ENCODE assay signal across 20 cellular contexts in the genomic region with DNA sequence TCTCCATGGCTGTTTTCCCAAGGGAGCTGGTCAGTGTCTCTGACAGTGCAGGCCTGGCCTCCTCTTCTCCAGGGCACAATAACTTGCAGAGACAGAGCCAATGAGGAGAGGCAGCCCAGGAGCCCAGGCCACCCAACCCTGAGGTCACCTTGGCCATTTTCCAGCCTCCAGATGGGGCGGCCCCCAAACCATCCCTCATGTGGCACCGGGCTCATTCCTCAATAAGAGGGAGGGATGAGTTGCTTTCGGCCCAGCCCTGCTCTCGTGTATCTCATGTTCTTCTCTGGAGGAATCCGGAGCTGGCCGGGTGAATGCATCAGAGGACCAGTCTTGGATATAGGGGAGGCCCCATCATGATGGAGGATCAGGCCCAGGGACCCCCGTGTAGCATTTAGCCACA.
A peak's percentile ranks its signal among the peaks of the same experiment; 100 is the strongest.
DNase-seq lines count a peak whose midpoint lies in the region; ATAC-seq and TF ChIP-seq lines count a peak whose summit lies in the region.
"Had no signal": no experiment of that assay in that cellular context is flagged by ENCODE, and none has a peak within 500 bp of the region (broad histone marks: within the 10 kb centered on the region; RNA-seq: fewer than 3 reads in every experiment).

No MANE protein-coding gene starts in this region.

- no peaks in the 10 kb centered on the region for H3K36me3 Mint-ChIP-seq in stimulated activated memory B cell treated with anti-CD40 and anti-IgM and Interleukin-4, amounts not matched to agents 10 μg/mL and 1 μg/mL and 100 μg/mL, for 72 hours
- H3K36me3 Mint-ChIP-seq in activated CD8-positive, alpha-beta T cell treated with anti-CD3 and anti-CD28 coated beads for 36 hours (ENCODE audit: low read depth): no peaks in the 10 kb centered on the region
- H3K36me3 Mint-ChIP-seq: activated naive CD8-positive, alpha-beta T cell treated with anti-CD3 and anti-CD28 coated beads, Interleukin-2, amount 10 ng/mL, durations not matched to agents 7 days and 5 days; CD8-positive, alpha-beta T cell had no signal

- peak overlapping the region; percentile 84 for H3K56ac ChIP-seq in mesendoderm (ENCODE audit: low read length)

- no peaks in the 10 kb centered on the region for H3K79me1 ChIP-seq in mesendoderm (ENCODE audit: low read length)

- peaks cover 54% of the 10 kb centered on the region for H3K4me1 ChIP-seq in HUES6 (ENCODE audit: control insufficient read depth, insufficient read depth, low read length)
- peaks cover 22% of the 10 kb centered on the region for H3K4me1 ChIP-seq in mesendoderm (ENCODE audit: control insufficient read depth, low read depth, low read length)
- H3K4me1 ChIP-seq in thoracic aorta (ENCODE audit: control insufficient read depth in 1 of 2, low read depth in 2 of 2): peaks cover 20 to 31% of the 10 kb centered on the region in 2 donors

- peak overlapping the region; percentile 28 for H3K4ac ChIP-seq in mesendoderm (ENCODE audit: low read depth, low read length)

- H2BK120ac ChIP-seq in mesendoderm (ENCODE audit: low read depth, low read length): no peak overlapping the region

- peaks cover 19% of the 10 kb centered on the region for H3K27me3 Mint-ChIP-seq in stimulated activated memory B cell treated with anti-CD40 and anti-IgM and Interleukin-4, amounts not matched to agents 10 μg/mL and 1 μg/mL and 100 μg/mL, for 72 hours
- no peaks in the 10 kb centered on the region for H3K27me3 Mint-ChIP-seq in activated CD8-positive, alpha-beta T cell treated with anti-CD3 and anti-CD28 coated beads for 36 hours

- no peak overlapping the region for H3K9ac ChIP-seq in HUES6 (ENCODE audit: low read length)
- H3K9ac ChIP-seq in mesendoderm (ENCODE audit: low read length): no peak overlapping the region

- peaks cover 20% of the 10 kb centered on the region for H3K4me1 Mint-ChIP-seq in stimulated activated memory B cell treated with anti-CD40 and anti-IgM and Interleukin-4, amounts not matched to agents 10 μg/mL and 1 μg/mL and 100 μg/mL, for 72 hours
- no peaks in the 10 kb centered on the region for H3K4me1 Mint-ChIP-seq in activated CD8-positive, alpha-beta T cell treated with anti-CD3 and anti-CD28 coated beads for 36 hours (ENCODE audit: low read depth)

- H3K18ac ChIP-seq in mesendoderm (ENCODE audit: low read length): no peak overlapping the region

- H3K23ac ChIP-seq in mesendoderm (ENCODE audit: low read length): no peak overlapping the region

- POLR2A ChIA-PET in activated CD8-positive, alpha-beta T cell treated with anti-CD3 and anti-CD28 coated beads for 36 hours (lab: Charles Lee): no interaction called here

- no peaks in the 10 kb centered on the region for H3K9me3 Mint-ChIP-seq in stimulated activated memory B cell treated with anti-CD40 and anti-IgM and Interleukin-4, amounts not matched to agents 10 μg/mL and 1 μg/mL and 100 μg/mL, for 72 hours
- no peaks in the 10 kb centered on the region for H3K9me3 Mint-ChIP-seq in activated CD8-positive, alpha-beta T cell treated with anti-CD3 and anti-CD28 coated beads for 36 hours
- H3K9me3 Mint-ChIP-seq: activated B cell treated with CpG ODN at 0.5 μM for 24 hours; activated naive CD8-positive, alpha-beta T cell treated with anti-CD3 and anti-CD28 coated beads, Interleukin-2, amount 10 ng/mL, durations not matched to agents 7 days and 5 days; CD8-positive, alpha-beta T cell had no signal

- no peak overlapping the region for H2AK5ac ChIP-seq in mesendoderm (ENCODE audit: low read length)

- H3K79me2 ChIP-seq in mesendoderm (ENCODE audit: control insufficient read depth, insufficient read depth, low read length): no peaks in the 10 kb centered on the region

- no peak overlapping the region for H4K8ac ChIP-seq in mesendoderm (ENCODE audit: low read depth, low read length)

- no CpG with 5 or more reads among the region's 7 CpGs for WGBS in mesendoderm (ENCODE audit: extremely low coverage, insufficient coverage, low lambda C conversion rate)

- H3K4me3 Mint-ChIP-seq in stimulated activated memory B cell treated with anti-CD40 and anti-IgM and Interleukin-4, amounts not matched to agents 10 μg/mL and 1 μg/mL and 100 μg/mL, for 72 hours: no peak overlapping the region
- H3K4me3 Mint-ChIP-seq in activated CD8-positive, alpha-beta T cell treated with anti-CD3 and anti-CD28 coated beads for 36 hours: no peak overlapping the region
- H3K4me3 Mint-ChIP-seq: activated B cell treated with CpG ODN at 0.5 μM for 24 hours; activated naive CD8-positive, alpha-beta T cell treated with anti-CD3 and anti-CD28 coated beads, Interleukin-2, amount 10 ng/mL, durations not matched to agents 7 days and 5 days; CD8-positive, alpha-beta T cell had no signal

- H2BK15ac ChIP-seq in mesendoderm (replicated peaks; ENCODE audit: low read depth): no peak overlapping the region

- no peak overlapping the region for H3K4me3 ChIP-seq in HUES6 (ENCODE audit: low read depth, low read length)
- no peak overlapping the region for H3K4me3 ChIP-seq in mesendoderm (ENCODE audit: low read length)
- no peak overlapping the region for H3K4me3 ChIP-seq in thoracic aorta
- H3K4me3 ChIP-seq: gastrocnemius medialis, MG63, mucosa of descending colon, Peyer's patch had no signal

- CTCF ChIA-PET in activated CD8-positive, alpha-beta T cell treated with anti-CD3 and anti-CD28 coated beads for 36 hours (lab: Charles Lee): no interaction called here

- peak overlapping the region; percentile 33; the same call in 1 of the 2 replicates for H3K27ac ChIP-seq in HUES6 (ENCODE audit: low read depth, low read length)
- H3K27ac ChIP-seq in cingulate gyrus (ENCODE audit: low read depth, low read length): peak overlapping the region; percentile 62
- H3K27ac ChIP-seq in mesendoderm (ENCODE audit: low read depth, low read length): no peak overlapping the region
- H3K27ac ChIP-seq in thoracic aorta: peak overlapping the region; percentile 12 to 14
- H3K27ac ChIP-seq: epithelial cell of prostate, Peyer's patch had no signal

- DNase-seq in mesendoderm (no peak), thoracic aorta (ENCODE audit: low spot score) (no peak), DMS153 (lab: John Stamatoyannopoulos, UW) (no peak)
- no peak for DNase-seq in activated CD8-positive, alpha-beta T cell treated with anti-CD3 and anti-CD28 coated beads for 36 hours
- DNase-seq: activated B cell treated with CpG ODN at 0.5 μM for 24 hours; activated naive CD8-positive, alpha-beta T cell treated with anti-CD3 and anti-CD28 coated beads, Interleukin-2, amount 10 ng/mL, durations not matched to agents 7 days and 5 days; CD8-positive, alpha-beta T cell; DMS79 treated with DMSO at 0.1 percent for 48 hours; MG63; mucosa of descending colon; NCI-H1694; NCI-H2227 treated with DMSO at 0.1 percent for 48 hours; NCI-H82; Peyer's patch; stimulated activated naive CD4-positive, alpha-beta T cell treated with Interleukin-2 at 50 U/mL for 16 hours had no signal

- H3K36me3 ChIP-seq in HUES6 (ENCODE audit: control insufficient read depth, insufficient read depth, low read length): no peaks in the 10 kb centered on the region
- no peaks in the 10 kb centered on the region for H3K36me3 ChIP-seq in mesendoderm (ENCODE audit: control insufficient read depth, insufficient read depth, low read length)
- H3K36me3 ChIP-seq in thoracic aorta: no peaks in the 10 kb centered on the region
- H3K36me3 ChIP-seq: gastrocnemius medialis, MG63, Peyer's patch had no signal

- H3K27ac Mint-ChIP-seq in stimulated activated memory B cell treated with anti-CD40 and anti-IgM and Interleukin-4, amounts not matched to agents 10 μg/mL and 1 μg/mL and 100 μg/mL, for 72 hours: no peak overlapping the region
- no peak overlapping the region for H3K27ac Mint-ChIP-seq in activated CD8-positive, alpha-beta T cell treated with anti-CD3 and anti-CD28 coated beads for 36 hours
- H3K27ac Mint-ChIP-seq: activated B cell treated with CpG ODN at 0.5 μM for 24 hours; activated naive CD8-positive, alpha-beta T cell treated with anti-CD3 and anti-CD28 coated beads, Interleukin-2, amount 10 ng/mL, durations not matched to agents 7 days and 5 days; CD8-positive, alpha-beta T cell had no signal

- H2BK5ac ChIP-seq in mesendoderm (ENCODE audit: low read length): no peak overlapping the region

- H3K9me3 ChIP-seq in HUES6 (ENCODE audit: control insufficient read depth, insufficient read depth, low read depth, low read length): peaks cover 6% of the 10 kb centered on the region
- H3K9me3 ChIP-seq in thoracic aorta: no peaks in the 10 kb centered on the region
- H3K9me3 ChIP-seq: gastrocnemius medialis, MG63, mucosa of descending colon, Peyer's patch had no signal

- H3K4me2 ChIP-seq in mesendoderm (ENCODE audit: low read length): no peak overlapping the region

- no peaks in the 10 kb centered on the region for H3K27me3 ChIP-seq in HUES6 (ENCODE audit: control insufficient read depth, insufficient read depth, low read length)
- H3K27me3 ChIP-seq in mesendoderm (ENCODE audit: insufficient read depth, low read length, poor library complexity): no peaks in the 10 kb centered on the region
- H3K27me3 ChIP-seq in thoracic aorta (replicated peaks; ENCODE audit: insufficient read depth): no peaks in the 10 kb centered on the region
- H3K27me3 ChIP-seq: gastrocnemius medialis, MG63, Peyer's patch had no signal

- no peak for TF ChIP-seq CTCF in thoracic aorta (IDR thresholded peaks at IDR 0.05)
- TF ChIP-seq CTCF in activated CD8-positive, alpha-beta T cell treated with anti-CD3 and anti-CD28 coated beads for 36 hours (IDR thresholded peaks at IDR 0.05): no peak

- intact Hi-C loops in activated CD8-positive, alpha-beta T cell treated with anti-CD3 and anti-CD28 coated beads for 36 hours (cut with micrococcal nuclease): no loop called here

- ATAC-seq in thoracic aorta (ENCODE audit: insufficient number of reproducible peaks, low FRiP score, low read depth): no peak
- no peak for ATAC-seq in stimulated activated memory B cell treated with anti-CD40 and anti-IgM and Interleukin-4, amounts not matched to agents 10 μg/mL and 1 μg/mL and 100 μg/mL, for 72 hours
- ATAC-seq in activated CD8-positive, alpha-beta T cell treated with anti-CD3 and anti-CD28 coated beads for 36 hours: no peak
- ATAC-seq: CD8-positive, alpha-beta T cell; mucosa of descending colon had no signal

- no peak overlapping the region for H4K5ac ChIP-seq in mesendoderm (ENCODE audit: low read length)
